Comparison of ENCODE assay signal across 8 cellular contexts in the genomic region with DNA sequence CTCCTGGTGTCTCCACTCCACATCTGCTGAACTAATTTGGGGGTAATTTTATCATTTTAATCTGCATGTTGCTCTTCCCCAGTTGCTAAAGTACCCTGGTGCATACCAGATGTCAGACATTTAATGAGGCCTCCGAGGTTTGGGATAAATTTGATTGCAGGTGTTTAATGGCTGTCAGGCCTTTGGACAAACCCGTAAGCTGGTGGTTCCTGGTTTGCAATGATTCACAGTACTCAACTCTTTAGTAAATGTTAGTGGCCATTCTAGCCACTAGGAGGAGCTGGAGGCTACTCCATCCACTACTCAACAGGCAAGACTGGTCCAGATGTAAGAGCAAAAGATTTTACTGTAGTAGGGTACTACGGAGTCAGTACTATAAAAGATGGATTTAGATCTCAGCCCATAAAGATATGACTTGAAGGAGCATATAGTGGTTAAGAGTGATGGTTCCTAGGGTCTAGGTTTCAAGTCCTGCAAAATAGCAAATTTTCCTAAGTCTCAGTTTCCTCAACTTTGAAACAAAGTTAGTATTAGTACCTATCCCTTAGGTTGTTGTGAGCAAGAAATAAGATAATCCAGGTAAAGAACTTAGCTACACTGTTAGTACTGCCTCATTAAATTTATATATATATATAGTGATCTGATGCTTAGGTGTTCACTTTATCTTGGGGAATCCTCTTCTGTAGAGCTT.
A peak's percentile ranks its signal among the peaks of the same experiment; 100 is the strongest.
DNase-seq lines count a peak whose midpoint lies in the region; ATAC-seq, FAIRE-seq and TF ChIP-seq lines count a peak whose summit lies in the region.

No MANE protein-coding gene starts in this region.

- peaks cover 2% of the 10 kb centered on the region for H3K9me3 Mint-ChIP-seq in activated naive CD8-positive, alpha-beta T cell treated with anti-CD3 and anti-CD28 coated beads, Interleukin-2, amount 10 ng/mL, durations not matched to agents 7 days and 5 days

- POLR2A ChIA-PET in activated naive CD8-positive, alpha-beta T cell treated with anti-CD3 and anti-CD28 coated beads, Interleukin-2, amount 10 ng/mL, durations not matched to agents 7 days and 5 days (lab: Charles Lee), result no interaction called here

- no peak overlapping the region for H3K4me3 Mint-ChIP-seq in activated naive CD8-positive, alpha-beta T cell treated with anti-CD3 and anti-CD28 coated beads, Interleukin-2, amount 10 ng/mL, durations not matched to agents 7 days and 5 days

- FAIRE-seq in small intestine (lab: Jason Lieb, UNC), result no peak

- H4K20me1 ChIP-seq in KMS-11 (ENCODE audit: insufficient read depth), result no peaks in the 10 kb centered on the region

- H3K4me1 Mint-ChIP-seq in activated naive CD8-positive, alpha-beta T cell treated with anti-CD3 and anti-CD28 coated beads, Interleukin-2, amount 10 ng/mL, durations not matched to agents 7 days and 5 days, result peaks cover 11% of the 10 kb centered on the region

- no peak overlapping the region for H3K4me2 ChIP-seq in KMS-11

- in situ Hi-C loops in SK-MEL-5 (cut with HindIII; ENCODE audit: low pct_unique_long_range_greater_than_20kb, low sequenced_read_pairs), result no loop called here

- peaks cover 4% of the 10 kb centered on the region for H3K27me3 Mint-ChIP-seq in activated naive CD8-positive, alpha-beta T cell treated with anti-CD3 and anti-CD28 coated beads, Interleukin-2, amount 10 ng/mL, durations not matched to agents 7 days and 5 days

- no peaks in the 10 kb centered on the region for H3K36me3 Mint-ChIP-seq in activated naive CD8-positive, alpha-beta T cell treated with anti-CD3 and anti-CD28 coated beads, Interleukin-2, amount 10 ng/mL, durations not matched to agents 7 days and 5 days

- WGBS in small intestine, 3 donors, result 2 to 25% (median 17%) methylated on average over 3 of the region's 3 CpGs

- no peak overlapping the region for H3K27ac ChIP-seq in KMS-11
- no peak overlapping the region for H3K27ac ChIP-seq in right atrium auricular region
- H3K27ac ChIP-seq in small intestine (ENCODE audit: low read depth in 1 of 2, low read length in 1 of 2), result no peak overlapping the region

- H3K36me3 ChIP-seq in KMS-11 (ENCODE audit: insufficient read depth) (no peaks in the 10 kb centered on the region), right atrium auricular region (no peaks in the 10 kb centered on the region), small intestine (ENCODE audit: control insufficient read depth in 2 of 2, insufficient read depth in 2 of 2, low read length in 2 of 2) (no peaks in the 10 kb centered on the region)

- H3K27ac Mint-ChIP-seq in activated naive CD8-positive, alpha-beta T cell treated with anti-CD3 and anti-CD28 coated beads, Interleukin-2, amount 10 ng/mL, durations not matched to agents 7 days and 5 days, result no peak overlapping the region

- H3K79me2 ChIP-seq in KMS-11 (ENCODE audit: insufficient read depth, low read depth), result no peaks in the 10 kb centered on the region

- ATAC-seq in activated naive CD8-positive, alpha-beta T cell treated with anti-CD3 and anti-CD28 coated beads, Interleukin-2, amount 10 ng/mL, durations not matched to agents 7 days and 5 days (ENCODE audit: low read depth), result peak; percentile 89

- no peaks in the 10 kb centered on the region for H3K4me1 ChIP-seq in KMS-11 (ENCODE audit: low read depth, poor library complexity, severe bottlenecking)
- peaks cover 0 to 2% of the 10 kb centered on the region in 2 donors for H3K4me1 ChIP-seq in right atrium auricular region
- no peaks in the 10 kb centered on the region for H3K4me1 ChIP-seq in small intestine (ENCODE audit: control insufficient read depth in 2 of 2, insufficient read depth in 1 of 2, low read depth in 1 of 2, low read length in 1 of 2)

- TF ChIP-seq CTCF in KMS-11 (conservative IDR thresholded peaks at IDR 0.05; ENCODE audit: low read depth, low read length) (peak; percentile 69), right atrium auricular region (IDR thresholded peaks at IDR 0.05) (peak; percentile 45 to 73)

- H3K9ac ChIP-seq in KMS-11, result no peak overlapping the region

- DNase-seq in NCI-H2081 (lab: John Stamatoyannopoulos, UW) (peak; percentile 41 to 48), NCI-H2081 treated with DMSO at 0.1 percent for 48 hours (lab: John Stamatoyannopoulos, UW) (no peak), H4 (ENCODE audit: low spot score) (peak; percentile 63), SK-MEL-5 (ENCODE audit: low read depth, low spot score) (peak; percentile 77), right atrium auricular region (ENCODE audit: low spot score) (no peak), small intestine (peak; percentile 67)
- no peak for DNase-seq in activated naive CD8-positive, alpha-beta T cell treated with anti-CD3 and anti-CD28 coated beads, Interleukin-2, amount 10 ng/mL, durations not matched to agents 7 days and 5 days

- no peak overlapping the region for H2AFZ ChIP-seq in KMS-11 (ENCODE audit: low read depth)

- no peak overlapping the region for H3K4me3 ChIP-seq in KMS-11 (IDR thresholded peaks at IDR 0.05; ENCODE audit: insufficient read depth, low read depth, low read length)
- no peak overlapping the region for H3K4me3 ChIP-seq in right atrium auricular region
- no peak overlapping the region for H3K4me3 ChIP-seq in small intestine (ENCODE audit: low read depth in 1 of 2, low read length in 2 of 2)

- H3K9me3 ChIP-seq in right atrium auricular region (no peaks in the 10 kb centered on the region), small intestine (ENCODE audit: control insufficient read depth, low read depth) (no peaks in the 10 kb centered on the region)

- H3K27me3 ChIP-seq in KMS-11 (ENCODE audit: insufficient read depth, low read depth) (no peaks in the 10 kb centered on the region), right atrium auricular region (no peaks in the 10 kb centered on the region), small intestine (ENCODE audit: control insufficient read depth in 2 of 2, insufficient read depth in 2 of 2, low read length in 2 of 2) (no peaks in the 10 kb centered on the region)

Comparison
In these comparisons a context has a peak if more than half of its experiments do, and no peak if none do; other contexts are left out.
1. DNase-seq: peak in NCI-H2081 (2 of 2), H4 (single experiment), SK-MEL-5 (single experiment) and small intestine (single experiment); none in NCI-H2081 treated with DMSO at 0.1 percent for 48 hours (single experiment), activated naive CD8-positive, alpha-beta T cell treated with anti-CD3 and anti-CD28 coated beads, Interleukin-2, amount 10 ng/mL, durations not matched to agents 7 days and 5 days (single experiment) and right atrium auricular region (single experiment).